Comparison of ENCODE assay signal across 14 cellular contexts in genomic region chr5:146813346-146813745, GRCh38.
"Had no signal": no experiment of that assay in that cellular context is flagged by ENCODE, and none has a peak within 500 bp of the region (broad histone marks: within the 10 kb centered on the region; RNA-seq: fewer than 3 reads in every experiment).

No MANE protein-coding gene starts in this region.

- H3K27ac Mint-ChIP-seq: activated naive CD4-positive, alpha-beta T cell treated with anti-CD3 and anti-CD28 coated beads, Interleukin-2, amount 50 U/mL, for 24 hours; dendritic cell treated with granulocyte-macrophage colony-stimulating factor and Interleukin-4, amounts not matched to agents 40 ng/mL and 50 ng/mL, for 4 days; stimulated activated naive CD8-positive, alpha-beta T cell treated with anti-CD3 and anti-CD28 coated beads, Interleukin-15, amount 100 ng/mL, for 72 hours had no signal

- H3K9me3 ChIP-seq: testis had no signal

- ATAC-seq: stimulated activated naive CD8-positive, alpha-beta T cell treated with anti-CD3 and anti-CD28 coated beads, Interleukin-15, amount 100 ng/mL, for 72 hours had no signal

- H3K27me3 Mint-ChIP-seq: dendritic cell treated with granulocyte-macrophage colony-stimulating factor and Interleukin-4, amounts not matched to agents 40 ng/mL and 50 ng/mL, for 4 days; stimulated activated naive CD8-positive, alpha-beta T cell treated with anti-CD3 and anti-CD28 coated beads, Interleukin-15, amount 100 ng/mL, for 72 hours had no signal

- H3K4me3 Mint-ChIP-seq: activated naive CD4-positive, alpha-beta T cell treated with anti-CD3 and anti-CD28 coated beads, Interleukin-2, amount 50 U/mL, for 24 hours; dendritic cell treated with granulocyte-macrophage colony-stimulating factor and Interleukin-4, amounts not matched to agents 40 ng/mL and 50 ng/mL, for 4 days had no signal

- H3K9me3 Mint-ChIP-seq: activated naive CD4-positive, alpha-beta T cell treated with anti-CD3 and anti-CD28 coated beads, Interleukin-2, amount 50 U/mL, for 24 hours had no signal

- H3K27me3 ChIP-seq: hepatocyte, testis had no signal

- H3K4me1 ChIP-seq: parathyroid adenoma, testis had no signal

- H3K27ac ChIP-seq: hepatocyte, parathyroid adenoma, testis had no signal

- H3K9ac ChIP-seq: parathyroid adenoma had no signal

- DNase-seq: activated CD4-positive, alpha-beta T cell treated with anti-CD3 and anti-CD28 coated beads, Interleukin-2, amount 50 U/mL, for 4 hours; activated CD4-positive, CD25-positive, alpha-beta regulatory T cell treated with anti-CD3 and anti-CD28 coated beads, Interleukin-2, amount 50 U/mL, for 72 hours; activated effector memory CD4-positive, alpha-beta T cell treated with Interleukin-2 at 50 U/mL for 16 hours; activated T-cell treated with anti-CD3 and anti-CD28 coated beads, Interleukin-2, amount 50 U/mL, for 1 hour; erythroblast; stimulated activated CD4-positive, alpha-beta T cell treated with anti-CD3 and anti-CD28 coated beads, Interleukin-4, amount 100 ng/mL, for 1 hour; stimulated activated CD8-positive, alpha-beta memory T cell treated with anti-CD3 and anti-CD28 coated beads, Interleukin-4, amount 100 ng/mL, for 48 hours; stimulated activated naive CD8-positive, alpha-beta T cell treated with anti-CD3 and anti-CD28 coated beads, Interleukin-15, amount 100 ng/mL, for 72 hours; testis had no signal

- H3K36me3 Mint-ChIP-seq: activated naive CD4-positive, alpha-beta T cell treated with anti-CD3 and anti-CD28 coated beads, Interleukin-2, amount 50 U/mL, for 24 hours; brain had no signal

- H3K4me3 ChIP-seq: hepatocyte, testis had no signal
